ENCODE assay signal across 13 cellular contexts in genomic region chr5:175521313-175521833, GRCh38. TPM values are rescaled to one million over a fixed set of nuclear protein-coding genes. Genes with fewer than 3 reads are reported as not detected.
DNase-seq lines count a peak whose midpoint lies in the region; ATAC-seq and TF ChIP-seq lines count a peak whose summit lies in the region.
"Had no signal": no experiment of that assay in that cellular context is flagged by ENCODE, and none has a peak within 500 bp of the region (broad histone marks: within the 10 kb centered on the region; RNA-seq: fewer than 3 reads in every experiment).

No MANE protein-coding gene starts in this region.

- H3K4me3 Mint-ChIP-seq in naive thymus-derived CD8-positive, alpha-beta T cell, result peak overlapping the region; percentile 65 to 82 (median 76)

- TF ChIP-seq EP300 in esophagus muscularis mucosa (IDR thresholded peaks at IDR 0.05), result no peak

- no peaks in the 10 kb centered on the region for H3K27me3 ChIP-seq in esophagus muscularis mucosa
- H3K27me3 ChIP-seq: left lung, stomach, uterus had no signal

- POLR2A ChIA-PET in naive thymus-derived CD8-positive, alpha-beta T cell (lab: Charles Lee), result interaction anchor here (0.5 to 9.4 kb wide), 8 partner anchors 8 to 132 kb away, joined by 3 to 65 read pairs (median 3); partner anchors contain the start of gene SFXN1

- H3K36me3 ChIP-seq in esophagus muscularis mucosa, result peaks cover 15 to 91% (median 64%) of the 10 kb centered on the region in 4 donors
- H3K36me3 ChIP-seq: uterus had no signal

- ATAC-seq in naive thymus-derived CD8-positive, alpha-beta T cell, result peak; percentile 75 to 85
- ATAC-seq in HG02973 (IDR thresholded peaks at IDR 0.05; ENCODE audit: unreplicated experiment) (no peak), esophagus mucosa (no peak)
- ATAC-seq: left lung had no signal

- H3K4me3 ChIP-seq in esophagus muscularis mucosa, result no peak overlapping the region
- H3K4me3 ChIP-seq: left lung, stomach, uterus had no signal

- peaks cover 54 to 84% (median 81%) of the 10 kb centered on the region in 4 donors for H3K4me1 Mint-ChIP-seq in naive thymus-derived CD8-positive, alpha-beta T cell

- no peaks in the 10 kb centered on the region for H3K9me3 ChIP-seq in esophagus muscularis mucosa
- H3K9me3 ChIP-seq: left lung, stomach, uterus had no signal

- H3K27me3 Mint-ChIP-seq in naive thymus-derived CD8-positive, alpha-beta T cell, result no peaks in the 10 kb centered on the region

- TF ChIP-seq CTCF in esophagus muscularis mucosa (IDR thresholded peaks at IDR 0.05), result no peak

- peak overlapping the region; percentile 66 to 96 (median 94) for H3K27ac Mint-ChIP-seq in naive thymus-derived CD8-positive, alpha-beta T cell

- 89% methylated on average over 4 of the region's 4 CpGs for WGBS in esophagus muscularis mucosa

- intact Hi-C loops in esophagus muscularis mucosa (cut with DNase I), result no loop called here

- H3K9me3 Mint-ChIP-seq in naive thymus-derived CD8-positive, alpha-beta T cell, result peaks cover 0 to 9% (median 5%) of the 10 kb centered on the region in 9 donors

- TF ChIP-seq POLR2A in esophagus muscularis mucosa (IDR thresholded peaks at IDR 0.05; ENCODE audit: low read depth), result no peak

- H3K27ac ChIP-seq in esophagus muscularis mucosa (replicated peaks in 1 of 4), result no peak overlapping the region
- H3K27ac ChIP-seq: uterus had no signal

- H3K36me3 Mint-ChIP-seq in naive thymus-derived CD8-positive, alpha-beta T cell, result peaks cover 15 to 54% (median 48%) of the 10 kb centered on the region in 3 donors

- DNase-seq in activated gamma-delta T cell treated with Interleukin-2 at 50 U/mL for 16 hours (peak; percentile 27), activated gamma-delta T cell (lab: John Stamatoyannopoulos, UW) (no peak), esophagus muscularis mucosa (ENCODE audit: extremely low spot score) (no peak), SIG-M5 treated with dmso at 0.1 percent for 504 hours (lab: John Stamatoyannopoulos, UW; ENCODE audit: unreplicated experiment) (no peak)
- peak; percentile 18 for DNase-seq in activated effector memory CD4-positive, alpha-beta T cell treated with Interleukin-2 at 50 U/mL for 16 hours
- DNase-seq in naive thymus-derived CD8-positive, alpha-beta T cell, result peak in 6 of 10 donors; percentile 16 to 75 (median 50)
- DNase-seq: left lung, NCI-H2081 treated with DMSO at 0.1 percent for 48 hours, RPMI8226, stomach, uterus had no signal

- H3K4me1 ChIP-seq in esophagus muscularis mucosa, result no peaks in the 10 kb centered on the region
- H3K4me1 ChIP-seq: stomach, uterus had no signal

RNA-seq across cellular contexts. Expression of gene SFXN1, which starts 43.0 kb away (rescaled TPM):
- total RNA-seq in naive thymus-derived CD8-positive, alpha-beta T cell, result 10 to 100 TPM; 76.3 to 93.0 TPM
- polyA plus RNA-seq in naive thymus-derived CD8-positive, alpha-beta T cell, result 10 to 100 TPM; 54.0 to 76.9 (median 57.4) TPM
- 10 to 100 TPM; 11.2 to 18.1 (median 15.3) TPM for total RNA-seq in esophagus muscularis mucosa
- 35.8 TPM for total RNA-seq in esophagus mucosa

Comparison
In these comparisons a context has a peak if more than half of its experiments do, and no peak if none do; other contexts are left out.
1. DNase-seq: peak in activated gamma-delta T cell treated with Interleukin-2 at 50 U/mL for 16 hours (single experiment), activated effector memory CD4-positive, alpha-beta T cell treated with Interleukin-2 at 50 U/mL for 16 hours (single experiment) and naive thymus-derived CD8-positive, alpha-beta T cell (6 of 10); none in activated gamma-delta T cell (single experiment), esophagus muscularis mucosa (single experiment) and SIG-M5 treated with dmso at 0.1 percent for 504 hours (single experiment).
2. ATAC-seq: peak in naive thymus-derived CD8-positive, alpha-beta T cell (2 of 2); none in HG02973 (single experiment) and esophagus mucosa (single experiment).